Comparison of ENCODE assay signal across 9 cellular contexts in the genomic region with DNA sequence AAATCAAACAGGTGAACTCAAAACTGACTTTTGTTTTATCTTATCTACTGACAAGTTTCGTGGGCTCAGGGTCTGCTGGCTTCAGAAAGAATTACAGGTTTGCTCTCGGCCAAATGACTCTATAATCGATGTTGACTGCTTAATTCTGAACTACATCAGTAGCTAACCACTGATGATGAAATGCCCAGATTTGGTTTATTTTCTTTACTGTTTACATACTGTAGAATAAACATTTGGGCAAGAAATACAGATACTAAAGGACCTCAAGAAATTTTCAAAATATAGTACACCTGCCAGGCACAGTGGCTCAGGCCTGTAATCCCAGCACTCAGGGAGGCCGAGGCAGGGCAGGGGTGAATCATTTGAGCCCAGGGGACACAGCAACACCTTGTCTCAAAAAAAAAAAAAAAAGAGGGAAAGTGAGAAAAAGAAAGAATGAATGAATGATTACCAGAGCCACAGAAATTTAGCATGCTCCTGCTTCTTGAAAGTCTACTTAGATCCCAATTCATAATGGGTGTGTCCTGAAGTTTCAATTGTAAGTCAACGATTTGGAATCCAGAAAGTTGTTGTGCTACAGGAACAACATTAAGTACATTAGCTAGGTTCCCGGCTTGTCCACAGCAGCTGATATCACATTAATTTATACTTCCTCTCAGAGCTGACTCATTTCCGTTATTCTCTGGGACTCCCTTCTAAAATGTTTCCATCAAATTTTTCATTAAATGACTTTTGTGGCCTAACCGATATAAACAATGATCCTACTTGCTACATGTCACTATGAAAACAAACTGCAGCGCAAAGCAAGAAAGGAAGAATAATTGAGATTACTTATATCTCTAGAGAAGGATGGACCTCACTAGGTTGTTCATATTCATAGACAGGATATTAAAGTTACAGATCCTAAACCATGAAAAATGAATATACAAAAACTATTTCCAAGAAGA.
DNase-seq lines count a peak whose midpoint lies in the region; ATAC-seq and TF ChIP-seq lines count a peak whose summit lies in the region.
"Had no signal": no experiment of that assay in that cellular context is flagged by ENCODE, and none has a peak within 500 bp of the region (broad histone marks: within the 10 kb centered on the region; RNA-seq: fewer than 3 reads in every experiment).

No MANE protein-coding gene starts in this region.

- H3K9me3 ChIP-seq in neutrophil = no peaks in the 10 kb centered on the region

- no peaks in the 10 kb centered on the region for H3K36me3 ChIP-seq in neutrophil

- no peak for ATAC-seq in HG03108 (IDR thresholded peaks at IDR 0.05; ENCODE audit: unreplicated experiment)
- ATAC-seq in GM19395 (IDR thresholded peaks at IDR 0.05; ENCODE audit: unreplicated experiment) = no peak

- TF ChIP-seq CTCF in brain (conservative IDR thresholded peaks at IDR 0.05) (no peak), neutrophil (IDR thresholded peaks at IDR 0.05) (no peak)

- peaks cover 26 to 30% of the 10 kb centered on the region in 2 experiments for H3K4me1 ChIP-seq in neutrophil (ENCODE audit: control insufficient read depth in 1 of 2, insufficient read depth in 1 of 2, low read depth in 1 of 2, low read length in 1 of 2)

- H3K27me3 ChIP-seq in neutrophil = no peaks in the 10 kb centered on the region

- H3K36me3 Mint-ChIP-seq in brain = no peaks in the 10 kb centered on the region

- DNase-seq in EL = peak; percentile 93
- DNase-seq in KBM-7 = peak; percentile 60
- DNase-seq in mesenteric fat pad (ENCODE audit: low spot score) = no peak
- no peak for DNase-seq in hypothalamus (lab: John Stamatoyannopoulos, UW)
- DNase-seq: hippocampal formation had no signal

- H3K27me3 Mint-ChIP-seq in brain = no peaks in the 10 kb centered on the region

- peak overlapping the region in 4 of 5 experiments; percentile 12 to 83 (median 59) for H3K27ac Mint-ChIP-seq in brain

- peaks cover 60% of the 10 kb centered on the region for H3K4me1 Mint-ChIP-seq in brain

- in situ Hi-C loops in KBM-7 (cut with MboI; ENCODE audit: low pct_unique_long_range_greater_than_20kb, low sequenced_read_pairs) = no loop called here

- peak overlapping the region; percentile 53 for H3K27ac ChIP-seq in neutrophil

- H3K4me3 Mint-ChIP-seq in brain = peak overlapping the region in 2 of 5 experiments; percentile 1 to 10

- H3K9me3 Mint-ChIP-seq in brain = no peaks in the 10 kb centered on the region

- H3K4me3 ChIP-seq in neutrophil (ENCODE audit: low read depth in 1 of 2, low read length in 1 of 2) = no peak overlapping the region

Comparison
In these comparisons a context has a peak if more than half of its experiments do, and no peak if none do; other contexts are left out.
1. DNase-seq: peak in EL (single experiment) and KBM-7 (single experiment); none in mesenteric fat pad (single experiment) and hypothalamus (0 of 51).